ENCODE assay signal across 8 cellular contexts in the genomic region with DNA sequence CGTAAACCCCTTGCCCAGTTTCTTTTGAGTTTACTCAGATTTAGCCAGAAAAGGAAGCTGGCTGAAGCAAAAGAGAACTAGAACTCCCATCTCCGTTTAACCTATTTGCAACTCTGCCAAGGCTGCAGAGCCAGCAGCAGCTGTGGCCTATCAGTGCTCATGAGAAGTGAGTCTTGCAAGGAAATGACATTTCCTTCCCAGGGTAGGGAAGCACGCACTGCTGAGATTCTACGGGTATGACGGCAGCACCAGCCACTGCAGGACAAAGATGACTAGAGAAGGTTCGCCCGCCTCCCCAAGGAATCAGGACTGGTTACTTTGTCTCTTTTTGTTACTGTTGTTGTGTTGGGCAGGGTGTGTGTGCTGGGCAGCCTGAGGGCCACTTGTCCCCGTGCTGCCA. TPM values are rescaled to one million over a fixed set of nuclear protein-coding genes. Genes with fewer than 3 reads are reported as not detected.
DNase-seq lines count a peak whose midpoint lies in the region; ATAC-seq lines count a peak whose summit lies in the region.

No MANE protein-coding gene starts in this region.

- intact Hi-C loops in head of caudate nucleus (cut with DNase I) (no loop called here), sciatic nerve (cut with DNase I) (no loop called here)

- DNase-seq in ELF-1 (ENCODE audit: low read depth, low spot score) (peak; percentile 49), NOMO-1 treated with dmso at 0.1 percent for 144 hours (lab: John Stamatoyannopoulos, UW; ENCODE audit: unreplicated experiment) (peak; percentile 35), head of caudate nucleus (peak in 33 of 42 donors; percentile 21 to 74 (median 51)), sciatic nerve (ENCODE audit: low spot score) (no peak), NCI-H1092 (lab: John Stamatoyannopoulos, UW) (no peak), SIG-M5 (lab: John Stamatoyannopoulos, UW) (no peak)
- no peak for DNase-seq in stimulated activated naive CD8-positive, alpha-beta T cell treated with anti-CD3 and anti-CD28 coated beads, Interleukin-15, amount 100 ng/mL, for 72 hours

- no peak overlapping the region for H3K27ac Mint-ChIP-seq in stimulated activated naive CD8-positive, alpha-beta T cell treated with anti-CD3 and anti-CD28 coated beads, Interleukin-15, amount 100 ng/mL, for 72 hours

- H3K4me1 Mint-ChIP-seq in stimulated activated naive CD8-positive, alpha-beta T cell treated with anti-CD3 and anti-CD28 coated beads, Interleukin-15, amount 100 ng/mL, for 72 hours, result no peaks in the 10 kb centered on the region

- H3K27me3 Mint-ChIP-seq in stimulated activated naive CD8-positive, alpha-beta T cell treated with anti-CD3 and anti-CD28 coated beads, Interleukin-15, amount 100 ng/mL, for 72 hours, result no peaks in the 10 kb centered on the region

- H3K4me3 Mint-ChIP-seq in stimulated activated naive CD8-positive, alpha-beta T cell treated with anti-CD3 and anti-CD28 coated beads, Interleukin-15, amount 100 ng/mL, for 72 hours, result no peak overlapping the region

- no peaks in the 10 kb centered on the region for H3K9me3 Mint-ChIP-seq in stimulated activated naive CD8-positive, alpha-beta T cell treated with anti-CD3 and anti-CD28 coated beads, Interleukin-15, amount 100 ng/mL, for 72 hours

- ATAC-seq in GM21723 (IDR thresholded peaks at IDR 0.05; ENCODE audit: unreplicated experiment) (peak; percentile 82), sciatic nerve (peak; percentile 95)
- ATAC-seq in stimulated activated naive CD8-positive, alpha-beta T cell treated with anti-CD3 and anti-CD28 coated beads, Interleukin-15, amount 100 ng/mL, for 72 hours, result no peak

RNA-seq across cellular contexts. Expression of a gene that starts 47.6 kb away (rescaled TPM):
- total RNA-seq in sciatic nerve, result 1.7 TPM

Comparison
In these comparisons a context has a peak if more than half of its experiments do, and no peak if none do; other contexts are left out.
1. DNase-seq: peak in ELF-1 (single experiment), NOMO-1 treated with dmso at 0.1 percent for 144 hours (single experiment) and head of caudate nucleus (33 of 42); none in sciatic nerve (single experiment), NCI-H1092 (single experiment), stimulated activated naive CD8-positive, alpha-beta T cell treated with anti-CD3 and anti-CD28 coated beads, Interleukin-15, amount 100 ng/mL, for 72 hours (0 of 2) and SIG-M5 (single experiment).